In genomic region chr2:206354129-206354528, GRCh38 we compare ENCODE assay signal across 21 cellular contexts.
DNase-seq lines count a peak whose midpoint lies in the region; ATAC-seq, FAIRE-seq and TF ChIP-seq lines count a peak whose summit lies in the region.
"Had no signal": no experiment of that assay in that cellular context is flagged by ENCODE, and none has a peak within 500 bp of the region (broad histone marks: within the 10 kb centered on the region; RNA-seq: fewer than 3 reads in every experiment).

No MANE protein-coding gene starts in this region.

- H4K20me1 ChIP-seq in KMS-11 (ENCODE audit: insufficient read depth), result no peaks in the 10 kb centered on the region

- DNase-seq in left ventricle myocardium superior (no peak), urothelium cell line (ENCODE audit: low spot score) (no peak), mucosa of descending colon (no peak)
- DNase-seq in activated T-cell treated with anti-CD3 and anti-CD28 coated beads, Interleukin-2, amount 50 U/mL, for 1 hour, result no peak
- DNase-seq: BE2C; CD8-positive, alpha-beta T cell; NCI-H1092; NCI-H1694; NCI-H2107; NCI-H226; NCI-H526; NK-92 treated with Interleukin-12 subunit alpha and Interleukin-12 subunit beta, amount 100 ng/mL, for 24 hours; T-helper 9 cell had no signal

- H3K36me3 ChIP-seq in KMS-11 (ENCODE audit: insufficient read depth), result no peaks in the 10 kb centered on the region
- H3K36me3 ChIP-seq in mucosa of descending colon (ENCODE audit: low read depth), result no peaks in the 10 kb centered on the region
- H3K36me3 ChIP-seq: BE2C had no signal

- intact Hi-C loops in left ventricle myocardium superior (cut with micrococcal nuclease) (no loop called here), mucosa of descending colon (cut with DNase I, micrococcal nuclease) (no loop called here)

- peak; percentile 74 for ATAC-seq in GM19463 (IDR thresholded peaks at IDR 0.05; ENCODE audit: unreplicated experiment)
- peak; percentile 61 for ATAC-seq in GM21786 (IDR thresholded peaks at IDR 0.05; ENCODE audit: unreplicated experiment)
- no peak for ATAC-seq in left ventricle myocardium superior
- no peak for ATAC-seq in mucosa of descending colon
- ATAC-seq: CD8-positive, alpha-beta T cell; PC-3 had no signal

- TF ChIP-seq CTCF in KMS-11 (conservative IDR thresholded peaks at IDR 0.05; ENCODE audit: low read depth, low read length) (no peak), mucosa of descending colon (IDR thresholded peaks at IDR 0.05) (no peak)

- H3K79me2 ChIP-seq in KMS-11 (ENCODE audit: insufficient read depth, low read depth), result no peaks in the 10 kb centered on the region

- H3K4me2 ChIP-seq in KMS-11, result peak overlapping the region; percentile 31

- no peak overlapping the region for H3K4me3 ChIP-seq in KMS-11 (IDR thresholded peaks at IDR 0.05; ENCODE audit: insufficient read depth, low read depth, low read length)
- H3K4me3 ChIP-seq in mucosa of descending colon, result no peak overlapping the region
- H3K4me3 ChIP-seq: K562 had no signal

- H2AFZ ChIP-seq in KMS-11 (ENCODE audit: low read depth), result peak overlapping the region; percentile 41; the same call in 1 of the 2 replicates

- no peaks in the 10 kb centered on the region for H3K9me3 ChIP-seq in mucosa of descending colon
- H3K9me3 ChIP-seq: BE2C had no signal

- no peak for FAIRE-seq in urothelium cell line (lab: Jason Lieb, UNC)
- FAIRE-seq: GM18507, H54, K562 had no signal

- H3K4me1 ChIP-seq in KMS-11 (ENCODE audit: low read depth, poor library complexity, severe bottlenecking), result peaks cover 30% of the 10 kb centered on the region
- no peaks in the 10 kb centered on the region for H3K4me1 ChIP-seq in mucosa of descending colon (ENCODE audit: low read depth)
- H3K4me1 ChIP-seq: BE2C had no signal

- no peaks in the 10 kb centered on the region; the same call in 1 of the 2 replicates for H3K27me3 ChIP-seq in KMS-11 (ENCODE audit: insufficient read depth, low read depth)
- H3K27me3 ChIP-seq: BE2C had no signal

- H3K9ac ChIP-seq in KMS-11, result peak overlapping the region; percentile 22; the same call in 1 of the 2 replicates

- peak overlapping the region; percentile 46 for H3K27ac ChIP-seq in KMS-11
- H3K27ac ChIP-seq: HL-60 had no signal

Comparison
In these comparisons a context has a peak if more than half of its experiments do, and no peak if none do; other contexts are left out.
1. ATAC-seq: peak in GM19463 (single experiment) and GM21786 (single experiment); none in left ventricle myocardium superior (single experiment) and mucosa of descending colon (single experiment).